In genomic region chr4:88860594-88860993, GRCh38 we compare ENCODE assay signal across 1 cellular context.
TF ChIP-seq lines count a peak whose summit lies in the region.

No MANE protein-coding gene starts in this region.

TF ChIP-seq in IMR-90, 13 proteins besides CTCF, POLR2A, EP300 and RAD21 (continued from another document):
- TF ChIP-seq, protein P1, sequence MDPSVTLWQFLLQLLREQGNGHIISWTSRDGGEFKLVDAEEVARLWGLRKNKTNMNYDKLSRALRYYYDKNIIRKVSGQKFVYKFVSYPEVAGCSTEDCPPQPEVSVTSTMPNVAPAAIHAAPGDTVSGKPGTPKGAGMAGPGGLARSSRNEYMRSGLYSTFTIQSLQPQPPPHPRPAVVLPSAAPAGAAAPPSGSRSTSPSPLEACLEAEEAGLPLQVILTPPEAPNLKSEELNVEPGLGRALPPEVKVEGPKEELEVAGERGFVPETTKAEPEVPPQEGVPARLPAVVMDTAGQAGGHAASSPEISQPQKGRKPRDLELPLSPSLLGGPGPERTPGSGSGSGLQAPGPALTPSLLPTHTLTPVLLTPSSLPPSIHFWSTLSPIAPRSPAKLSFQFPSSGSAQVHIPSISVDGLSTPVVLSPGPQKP (IDR thresholded peaks at IDR 0.05; ENCODE audit: borderline replicate concordance, low read depth, low read length), result no peak
- TF ChIP-seq MXI1 (IDR thresholded peaks at IDR 0.05; ENCODE audit: borderline replicate concordance, low read depth, low read length), result no peak
- TF ChIP-seq BHLHE40 (IDR thresholded peaks at IDR 0.05; ENCODE audit: low read depth, low read length), result no peak
TF ChIP-seq in IMR-90: peak in this region for 0.
